Comparison of ENCODE assay signal across 22 cellular contexts in genomic region chr7:13132314-13132713, GRCh38.
"Had no signal": no experiment of that assay in that cellular context is flagged by ENCODE, and none has a peak within 500 bp of the region (broad histone marks: within the 10 kb centered on the region; RNA-seq: fewer than 3 reads in every experiment).

No MANE protein-coding gene starts in this region.

- FAIRE-seq: small intestine, urothelium cell line had no signal

- ATAC-seq: natural killer cell treated with Interleukin-12 subunit alpha and Interleukin-12 subunit beta and Interleukin-15 and Interleukin-18, amount 100 ng/mL, for 72 hours; psoas muscle; right cardiac atrium; right lobe of liver; stimulated activated effector memory CD8-positive, alpha-beta T cell treated with anti-CD3 and anti-CD28 coated beads, Interleukin-12 subunit alpha, Interleukin-12 subunit beta, amount 100 ng/mL, for 72 hours; stimulated activated naive B cell treated with anti-CD40 and anti-IgM and Interleukin-4, amounts not matched to agents 10 μg/mL and 1 μg/mL and 100 μg/mL, for 72 hours had no signal

- DNase-seq: nephron progenitor cell; occipital lobe; ovary; posterior cingulate gyrus; psoas muscle; right cardiac atrium; right lobe of liver; sigmoid colon; small intestine; stimulated activated CD4-positive, alpha-beta T cell treated with anti-CD3 and anti-CD28 coated beads, Interleukin-15, amount 100 ng/mL, for 24 hours; stimulated activated CD4-positive, alpha-beta T cell treated with anti-CD3 and anti-CD28 coated beads, Interleukin-2, amount 100 ng/mL, for 24 hours; stimulated activated CD4-positive, alpha-beta T cell treated with anti-CD3 and anti-CD28 coated beads, Interleukin-2, amount 100 ng/mL, for 48 hours; stimulated activated CD4-positive, alpha-beta T cell treated with anti-CD3 and anti-CD28 coated beads, Interleukin-4, amount 100 ng/mL, for 24 hours; stimulated activated naive B cell treated with anti-CD40 and anti-IgM and Interleukin-4, amounts not matched to agents 10 μg/mL and 1 μg/mL and 100 μg/mL, for 72 hours; stimulated activated naive CD4-positive, alpha-beta T cell treated with Interleukin-2 at 50 U/mL for 16 hours; stomach; thyroid gland; trophoblast cell; upper lobe of left lung had no signal
